8 cellular contexts compared by ENCODE assay signal in genomic region chr1:26771643-26772321, GRCh38. TPM values are rescaled to one million over a fixed set of nuclear protein-coding genes. Genes with fewer than 3 reads are reported as not detected.
DNase-seq lines count a peak whose midpoint lies in the region; ATAC-seq lines count a peak whose summit lies in the region.

No MANE protein-coding gene starts in this region.

- ATAC-seq in effector memory CD8-positive, alpha-beta T cell (replicated peaks): no peak
- no peak for ATAC-seq in HG03135 (IDR thresholded peaks at IDR 0.05; ENCODE audit: unreplicated experiment)

- no peak overlapping the region for H3K4me3 Mint-ChIP-seq in effector memory CD8-positive, alpha-beta T cell

- no peaks in the 10 kb centered on the region for H3K9me3 ChIP-seq in muscle layer of duodenum (ENCODE audit: control insufficient read depth in 1 of 2, low read length in 2 of 2)

- no peaks in the 10 kb centered on the region for H3K27me3 Mint-ChIP-seq in effector memory CD8-positive, alpha-beta T cell

- H3K4me3 ChIP-seq in muscle layer of duodenum (ENCODE audit: low read depth in 1 of 2, low read length in 2 of 2): no peak overlapping the region

- H3K4me1 Mint-ChIP-seq in effector memory CD8-positive, alpha-beta T cell (ENCODE audit: low read depth in 2 of 2): peaks cover 8 to 15% of the 10 kb centered on the region in 2 donors

- peak overlapping the region; percentile 85 to 89 for H3K27ac Mint-ChIP-seq in effector memory CD8-positive, alpha-beta T cell

- H3K27ac ChIP-seq in muscle layer of duodenum (ENCODE audit: low read length): peak overlapping the region; percentile 50

- peaks cover 84 to 88% of the 10 kb centered on the region in 2 donors for H3K36me3 ChIP-seq in muscle layer of duodenum (ENCODE audit: control insufficient read depth in 1 of 2, insufficient read depth in 2 of 2, low read length in 2 of 2)

- peak; percentile 26 for DNase-seq in activated naive CD4-positive, alpha-beta T cell treated with Interleukin-2 at 50 U/mL for 16 hours
- no peak for DNase-seq in activated naive CD4-positive, alpha-beta T cell treated with anti-CD3 and anti-CD28 coated beads, Interleukin-2, amount 50 U/mL, for 16 hours
- DNase-seq in RPMI7951 (ENCODE audit: low read depth) (peak; percentile 98), hippocampal formation (lab: John Stamatoyannopoulos, UW) (no peak), NOMO-1 treated with DMSO at 0.1 percent for 48 hours (lab: John Stamatoyannopoulos, UW; ENCODE audit: unreplicated experiment) (no peak)
- DNase-seq in effector memory CD8-positive, alpha-beta T cell: no peak

- peaks cover 93% of the 10 kb centered on the region for H3K36me3 Mint-ChIP-seq in effector memory CD8-positive, alpha-beta T cell (ENCODE audit: insufficient read depth)

- peaks cover 15 to 33% of the 10 kb centered on the region in 2 donors for H3K4me1 ChIP-seq in muscle layer of duodenum (ENCODE audit: control insufficient read depth in 1 of 2, insufficient read depth in 2 of 2, low read length in 2 of 2)

- no peaks in the 10 kb centered on the region for H3K9me3 Mint-ChIP-seq in effector memory CD8-positive, alpha-beta T cell

- no peaks in the 10 kb centered on the region for H3K27me3 ChIP-seq in muscle layer of duodenum (ENCODE audit: low read depth, low read length)

RNA-seq across cellular contexts. Expression of gene PIGV, which starts 16.0 kb away (rescaled TPM):
- total RNA-seq in RPMI7951 (2014; rRNA removed; shearing (Covaris generic)): 18.5 and 24.4 TPM in 2 replicates

RNA-seq across cellular contexts. Expression of gene ZDHHC18, which starts 54.7 kb away (rescaled TPM):
- 11.1 and 20.8 TPM in 2 replicates for total RNA-seq in RPMI7951 (2014; rRNA removed; shearing (Covaris generic))

Comparison
In these comparisons a context has a peak if more than half of its experiments do, and no peak if none do; other contexts are left out.
1. DNase-seq: peak in activated naive CD4-positive, alpha-beta T cell treated with Interleukin-2 at 50 U/mL for 16 hours (single experiment) and RPMI7951 (single experiment); none in activated naive CD4-positive, alpha-beta T cell treated with anti-CD3 and anti-CD28 coated beads, Interleukin-2, amount 50 U/mL, for 16 hours (single experiment), effector memory CD8-positive, alpha-beta T cell (0 of 3), hippocampal formation (0 of 2) and NOMO-1 treated with DMSO at 0.1 percent for 48 hours (single experiment).